Comparison of ENCODE assay signal across 27 cellular contexts in the genomic region with DNA sequence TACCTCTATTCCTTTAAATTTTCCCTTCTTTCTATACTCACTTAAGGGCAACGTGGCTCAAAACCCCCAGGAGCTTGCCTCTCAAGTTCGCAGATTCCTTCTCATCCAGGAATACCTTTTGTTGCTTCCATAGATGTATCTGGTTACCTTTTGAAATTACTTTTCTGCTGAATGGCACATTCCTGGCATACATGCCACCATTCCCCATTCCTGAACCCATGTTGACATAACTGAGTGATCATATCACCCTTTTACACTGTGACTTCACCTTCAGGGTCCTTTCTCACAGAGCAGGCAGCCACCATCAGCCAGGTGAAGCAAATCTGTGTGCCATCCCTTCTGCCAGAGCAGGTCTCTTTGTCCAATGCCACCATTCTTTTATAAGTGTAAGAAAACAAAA.
A peak's percentile ranks its signal among the peaks of the same experiment; 100 is the strongest.
DNase-seq lines count a peak whose midpoint lies in the region; ATAC-seq, FAIRE-seq and TF ChIP-seq lines count a peak whose summit lies in the region.
"Had no signal": no experiment of that assay in that cellular context is flagged by ENCODE, and none has a peak within 500 bp of the region (broad histone marks: within the 10 kb centered on the region; RNA-seq: fewer than 3 reads in every experiment).

No MANE protein-coding gene starts in this region.

- H3K27ac ChIP-seq in HepG2 (ENCODE audit: extremely low read length, insufficient read depth, low read length) (no peak overlapping the region), right lobe of liver (no peak overlapping the region)
- H3K27ac ChIP-seq: HL-60 had no signal

- TF ChIP-seq POLR2A in HepG2 (IDR thresholded peaks at IDR 0.05; ENCODE audit: insufficient read depth in 1 of 2, low read depth in 2 of 2, low read length in 2 of 2): no peak
- TF ChIP-seq POLR2A in right lobe of liver (IDR thresholded peaks at IDR 0.05): no peak

- no peak overlapping the region for H3K4me3 Mint-ChIP-seq in activated T-helper 17 cell treated with anti-CD3 and anti-CD28 coated beads, Interleukin-2, amount 50 U/mL, for 72 hours
- H3K4me3 Mint-ChIP-seq: activated CD4-positive, alpha-beta T cell treated with anti-CD3 and anti-CD28 coated beads for 36 hours; activated naive CD4-positive, alpha-beta T cell treated with anti-CD3 and anti-CD28 coated beads, Interleukin-2, amount 10 ng/mL, durations not matched to agents 7 days and 5 days; activated T-cell treated with anti-CD3 and anti-CD28 coated beads, Interleukin-2, amount 50 U/mL, for 72 hours; central memory CD8-positive, alpha-beta T cell; immature natural killer cell had no signal

- H3K9ac ChIP-seq in HepG2 (ENCODE audit: insufficient read depth, low read depth, low read length): no peak overlapping the region

- peaks cover 13% of the 10 kb centered on the region for H3K4me1 Mint-ChIP-seq in activated T-helper 17 cell treated with anti-CD3 and anti-CD28 coated beads, Interleukin-2, amount 50 U/mL, for 72 hours
- H3K4me1 Mint-ChIP-seq: activated CD4-positive, alpha-beta T cell treated with anti-CD3 and anti-CD28 coated beads for 36 hours; activated naive CD4-positive, alpha-beta T cell treated with anti-CD3 and anti-CD28 coated beads, Interleukin-2, amount 10 ng/mL, durations not matched to agents 7 days and 5 days had no signal

- no peaks in the 10 kb centered on the region for H3K9me3 ChIP-seq in HepG2 (ENCODE audit: low read length)
- H3K9me3 ChIP-seq in right lobe of liver: no peaks in the 10 kb centered on the region
- H3K9me3 ChIP-seq: mucosa of descending colon had no signal

- H3K36me3 ChIP-seq in HepG2 (replicated peaks in 1 of 2; ENCODE audit: control insufficient read depth in 1 of 2, insufficient read depth in 2 of 2, low read length in 2 of 2) (no peaks in the 10 kb centered on the region), right lobe of liver (no peaks in the 10 kb centered on the region)

- H3K27me3 Mint-ChIP-seq in activated T-helper 17 cell treated with anti-CD3 and anti-CD28 coated beads, Interleukin-2, amount 50 U/mL, for 72 hours: no peaks in the 10 kb centered on the region
- H3K27me3 Mint-ChIP-seq: activated CD4-positive, alpha-beta T cell treated with anti-CD3 and anti-CD28 coated beads for 36 hours; activated naive CD4-positive, alpha-beta T cell treated with anti-CD3 and anti-CD28 coated beads, Interleukin-2, amount 10 ng/mL, durations not matched to agents 7 days and 5 days; central memory CD8-positive, alpha-beta T cell had no signal

- CTCF ChIA-PET in HepG2 (lab: Yijun Ruan, JAX; ENCODE audit: low intra/inter-chr PET ratio, low total read pairs): no interaction called here

- BruUV-seq in HepG2 (replicated peaks; lab: Mats Ljungman, UMichigan): no TSS peak

- no peak overlapping the region for H2AFZ ChIP-seq in HepG2 (ENCODE audit: low read length)

- H3K27ac Mint-ChIP-seq in activated T-helper 17 cell treated with anti-CD3 and anti-CD28 coated beads, Interleukin-2, amount 50 U/mL, for 72 hours: peak overlapping the region; percentile 39
- H3K27ac Mint-ChIP-seq: activated CD4-positive, alpha-beta T cell treated with anti-CD3 and anti-CD28 coated beads for 36 hours; activated naive CD4-positive, alpha-beta T cell treated with anti-CD3 and anti-CD28 coated beads, Interleukin-2, amount 10 ng/mL, durations not matched to agents 7 days and 5 days; activated T-cell treated with anti-CD3 and anti-CD28 coated beads, Interleukin-2, amount 50 U/mL, for 72 hours; progenitor cell of endocrine pancreas had no signal

- DNase-seq in HepG2 (ENCODE audit: low spot score) (no peak), right lobe of liver (no peak), left kidney (ENCODE audit: low read depth, low spot score) (peak; percentile 55), cardiac septum (ENCODE audit: low spot score) (no peak), frontal cortex (ENCODE audit: low spot score in 2 of 2) (no peak), cerebellar nuclear complex (lab: John Stamatoyannopoulos, UW) (no peak)
- DNase-seq: activated CD4-positive, alpha-beta T cell treated with anti-CD3 and anti-CD28 coated beads for 36 hours; activated CD8-positive, alpha-beta memory T cell treated with anti-CD3 and anti-CD28 coated beads for 24 hours; activated naive CD4-positive, alpha-beta T cell treated with anti-CD3 and anti-CD28 coated beads, Interleukin-2, amount 10 ng/mL, durations not matched to agents 7 days and 5 days; activated T-cell treated with anti-CD3 and anti-CD28 coated beads, Interleukin-2, amount 50 U/mL, for 72 hours; aorta; COR-L47; DND-41; effector CD4-positive, alpha-beta T cell; immature natural killer cell; mucosa of descending colon; NCI-H1048; NCI-H187 treated with DMSO at 0.1 percent for 48 hours; NCI-H69; stimulated activated CD8-positive, alpha-beta memory T cell treated with anti-CD3 and anti-CD28 coated beads, Interleukin-4, amount 100 ng/mL, for 48 hours had no signal

- H3K27me3 ChIP-seq in HepG2 (ENCODE audit: control insufficient read depth in 1 of 2, insufficient read depth in 2 of 2, low read length in 2 of 2): peaks cover 0 to 2% of the 10 kb centered on the region in 2 experiments; a peak in 2 of 5 replicates
- H3K27me3 ChIP-seq in right lobe of liver: no peaks in the 10 kb centered on the region

- H3K79me2 ChIP-seq in HepG2 (ENCODE audit: insufficient read depth, low read length): no peaks in the 10 kb centered on the region

- FAIRE-seq in HepG2 (lab: Jason Lieb, UNC) (no peak), frontal cortex (lab: Jason Lieb, UNC) (no peak)
- FAIRE-seq: GM12878 had no signal

- no peak for TF ChIP-seq RAD21 in HepG2 (CRISPR knock-in tag; IDR thresholded peaks at IDR 0.05)

- TF ChIP-seq CTCF in HepG2 (CRISPR knock-in tag; IDR thresholded peaks at IDR 0.05) (no peak), right lobe of liver (IDR thresholded peaks at IDR 0.05) (no peak)

- peaks cover 45% of the 10 kb centered on the region for H3K36me3 Mint-ChIP-seq in activated T-helper 17 cell treated with anti-CD3 and anti-CD28 coated beads, Interleukin-2, amount 50 U/mL, for 72 hours (ENCODE audit: low read depth)

- in situ Hi-C loops in HepG2 (cut with HindIII; ENCODE audit: extremely low pct_ligation_motif_present, low pct_unique_long_range_greater_than_20kb): no loop called here

- H3K4me1 ChIP-seq in HepG2 (ENCODE audit: insufficient read depth, low read length): no peaks in the 10 kb centered on the region
- H3K4me1 ChIP-seq in right lobe of liver: no peaks in the 10 kb centered on the region

- ATAC-seq in HepG2: no peak
- ATAC-seq in right lobe of liver: no peak
- no peak for ATAC-seq in activated T-helper 17 cell treated with anti-CD3 and anti-CD28 coated beads, Interleukin-2, amount 50 U/mL, for 72 hours (replicated peaks)
- ATAC-seq in GM18517 (IDR thresholded peaks at IDR 0.05; ENCODE audit: unreplicated experiment): no peak
- ATAC-seq: activated CD4-positive, alpha-beta T cell treated with anti-CD3 and anti-CD28 coated beads for 36 hours; activated T-cell treated with anti-CD3 and anti-CD28 coated beads, Interleukin-2, amount 50 U/mL, for 72 hours; GM12878; HCT116; mucosa of descending colon had no signal

- H3K4me3 ChIP-seq in HepG2 (replicated peaks in 1 of 3; ENCODE audit: insufficient read depth in 1 of 3, low read depth in 2 of 3, low read length in 3 of 3) (no peak overlapping the region), right lobe of liver (no peak overlapping the region)
- H3K4me3 ChIP-seq: GM12878, mucosa of descending colon had no signal

- H4K20me1 ChIP-seq in HepG2 (ENCODE audit: insufficient read depth, low read length): no peaks in the 10 kb centered on the region

- WGBS in HepG2 (ENCODE audit: low lambda C conversion rate): 13% methylated on average over 2 of the region's 2 CpGs
- 55% methylated on average over 2 of the region's 2 CpGs for WGBS in right lobe of liver (ENCODE audit: insufficient coverage, low coverage, low lambda C conversion rate, missing lambda C conversion rate)

- POLR2A ChIA-PET in HepG2 (lab: Yijun Ruan, JAX): no interaction called here

- no peaks in the 10 kb centered on the region for H3K9me3 Mint-ChIP-seq in activated T-helper 17 cell treated with anti-CD3 and anti-CD28 coated beads, Interleukin-2, amount 50 U/mL, for 72 hours
- H3K9me3 Mint-ChIP-seq: activated naive CD4-positive, alpha-beta T cell treated with anti-CD3 and anti-CD28 coated beads, Interleukin-2, amount 10 ng/mL, durations not matched to agents 7 days and 5 days; activated T-cell treated with anti-CD3 and anti-CD28 coated beads, Interleukin-2, amount 50 U/mL, for 72 hours; central memory CD8-positive, alpha-beta T cell; immature natural killer cell had no signal

- intact Hi-C loops in HepG2 (cut with micrococcal nuclease; ENCODE audit: unreplicated experiment) (no loop called here), right lobe of liver (cut with DNase I) (no loop called here), cardiac septum (cut with DNase I) (no loop called here)

- H3K4me2 ChIP-seq in HepG2 (ENCODE audit: low read depth, low read length): no peak overlapping the region

- no peak for TF ChIP-seq EP300 in HepG2 (IDR thresholded peaks at IDR 0.05; ENCODE audit: low read depth in 2 of 2, low read length in 2 of 2)
- TF ChIP-seq EP300 in HepG2 (CRISPR knock-in tag; IDR thresholded peaks at IDR 0.05; ENCODE audit: borderline replicate concordance): no peak

TF ChIP-seq in HepG2, 621 proteins besides CTCF, POLR2A, EP300 and RAD21 (continues in another document):
- TF ChIP-seq MAFF (IDR thresholded peaks at IDR 0.05; ENCODE audit: low read depth, low read length): 0 out of 2 replicates have a peak, but pooled peaks have one; percentile 20
- TF ChIP-seq CENPX (CRISPR knock-in tag; IDR thresholded peaks at IDR 0.05): no peak
- TF ChIP-seq HCFC1 (IDR thresholded peaks at IDR 0.05; ENCODE audit: low read depth, low read length): no peak
- peak in 1 of 2 experiments; percentile 23; a peak in 2 of 4 replicates for TF ChIP-seq MAFK (conservative IDR thresholded peaks at IDR 0.05 in 1 of 2, IDR thresholded peaks at IDR 0.05 in 1 of 2; ENCODE audit: low read length in 2 of 2)
- TF ChIP-seq ZFP82 (CRISPR knock-in tag; IDR thresholded peaks at IDR 0.05; ENCODE audit: borderline replicate concordance): no peak
- TF ChIP-seq, protein P1, sequence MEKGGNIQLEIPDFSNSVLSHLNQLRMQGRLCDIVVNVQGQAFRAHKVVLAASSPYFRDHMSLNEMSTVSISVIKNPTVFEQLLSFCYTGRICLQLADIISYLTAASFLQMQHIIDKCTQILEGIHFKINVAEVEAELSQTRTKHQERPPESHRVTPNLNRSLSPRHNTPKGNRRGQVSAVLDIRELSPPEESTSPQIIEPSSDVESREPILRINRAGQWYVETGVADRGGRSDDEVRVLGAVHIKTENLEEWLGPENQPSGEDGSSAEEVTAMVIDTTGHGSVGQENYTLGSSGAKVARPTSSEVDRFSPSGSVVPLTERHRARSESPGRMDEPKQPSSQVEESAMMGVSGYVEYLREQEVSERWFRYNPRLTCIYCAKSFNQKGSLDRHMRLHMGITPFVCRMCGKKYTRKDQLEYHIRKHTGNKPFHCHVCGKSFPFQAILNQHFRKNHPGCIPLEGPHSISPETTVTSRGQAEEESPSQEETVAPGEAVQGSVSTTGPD (CRISPR knock-in tag; IDR thresholded peaks at IDR 0.05): no peak
- TF ChIP-seq ZNF333 (CRISPR knock-in tag; IDR thresholded peaks at IDR 0.05; ENCODE audit: borderline replicate concordance): no peak
